23 cellular contexts compared by ENCODE assay signal in the genomic region with DNA sequence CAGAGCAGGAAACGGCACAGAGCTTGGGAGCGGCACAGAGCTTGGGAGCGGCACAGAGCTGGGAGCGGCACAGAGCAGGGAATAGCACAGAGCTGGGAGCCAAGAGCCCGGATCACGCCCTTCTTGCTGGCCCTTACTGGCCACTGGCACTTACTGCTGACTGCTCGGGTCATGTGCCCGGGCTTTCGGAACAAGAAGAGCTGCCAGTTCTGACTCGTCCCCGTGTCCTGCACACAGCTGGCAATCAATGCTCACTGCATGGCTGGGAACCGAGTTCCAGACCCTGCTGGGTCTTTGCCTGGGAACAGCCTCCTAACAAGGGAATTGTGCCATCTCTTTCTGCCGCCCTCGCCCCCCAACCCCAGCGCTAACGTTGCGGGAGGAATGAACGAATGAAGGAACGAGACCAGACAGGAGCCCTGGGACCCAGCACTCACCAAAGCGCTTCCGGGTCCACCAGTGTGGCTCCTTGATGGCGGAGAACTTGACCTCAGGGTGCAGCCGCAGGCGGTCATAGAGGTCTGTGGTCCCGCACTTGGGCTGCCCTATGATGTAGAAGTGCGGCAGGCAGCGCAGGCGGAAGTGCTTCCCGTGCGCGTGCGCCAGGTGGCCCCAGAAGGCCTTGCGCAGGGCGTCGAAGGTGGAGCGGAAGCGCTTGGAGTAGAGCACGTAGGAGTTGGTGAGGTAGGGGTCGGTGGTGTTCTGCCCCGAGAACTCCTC. TPM values are rescaled to one million over a fixed set of nuclear protein-coding genes. Genes with fewer than 3 reads are reported as not detected.
DNase-seq lines count a peak whose midpoint lies in the region; ATAC-seq and TF ChIP-seq lines count a peak whose summit lies in the region.
"Had no signal": no experiment of that assay in that cellular context is flagged by ENCODE, and none has a peak within 500 bp of the region (broad histone marks: within the 10 kb centered on the region; RNA-seq: fewer than 3 reads in every experiment).

No MANE protein-coding gene starts in this region.

- intact Hi-C loops in right lobe of liver (cut with DNase I) = no loop called here

- WGBS in right lobe of liver (ENCODE audit: insufficient coverage, low coverage, low lambda C conversion rate, missing lambda C conversion rate) = 81% methylated on average over 19 of the region's 40 CpGs

- H3K4me1 ChIP-seq in GM23338 (ENCODE audit: insufficient read depth) = peaks cover 12% of the 10 kb centered on the region
- H3K4me1 ChIP-seq in right lobe of liver = peaks cover 0 to 22% (median 3%) of the 10 kb centered on the region in 4 donors
- peaks cover 6 to 26% (median 19%) of the 10 kb centered on the region in 3 donors for H3K4me1 ChIP-seq in skeletal muscle tissue (ENCODE audit: control insufficient read depth in 3 of 3, insufficient read depth in 3 of 3, low read length in 3 of 3)

- no peak overlapping the region for H3K4me2 ChIP-seq in GM23338

- H3K36me3 ChIP-seq in GM23338 (ENCODE audit: insufficient read depth) = no peaks in the 10 kb centered on the region
- peaks cover 0 to 21% (median 1%) of the 10 kb centered on the region in 4 donors for H3K36me3 ChIP-seq in right lobe of liver
- H3K36me3 ChIP-seq in skeletal muscle tissue (ENCODE audit: control insufficient read depth in 3 of 3, insufficient read depth in 3 of 3, low read length in 3 of 3) = peaks cover 0 to 3% (median 3%) of the 10 kb centered on the region in 3 donors

- peaks cover 24% of the 10 kb centered on the region for H3K4me1 Mint-ChIP-seq in GM23338
- H3K4me1 Mint-ChIP-seq: activated naive CD4-positive, alpha-beta T cell treated with anti-CD3 and anti-CD28 coated beads, Interleukin-2, amount 50 U/mL, for 24 hours; stimulated activated effector memory CD8-positive, alpha-beta T cell treated with anti-CD3 and anti-CD28 coated beads, Interleukin-12 subunit alpha, Interleukin-12 subunit beta, amount 100 ng/mL, for 72 hours had no signal

- no peak overlapping the region for H2AFZ ChIP-seq in GM23338

- TF ChIP-seq POLR2A in right lobe of liver (IDR thresholded peaks at IDR 0.05) = no peak

- H3K9ac ChIP-seq in skeletal muscle tissue (ENCODE audit: low read depth in 1 of 3, low read length in 3 of 3) = peak overlapping the region in 1 of 3 donors; percentile 50

- no peak for TF ChIP-seq CTCF in GM23338 (conservative IDR thresholded peaks at IDR 0.05; ENCODE audit: low read depth in 2 of 2)
- no peak for TF ChIP-seq CTCF in right lobe of liver (IDR thresholded peaks at IDR 0.05)

- H3K36me3 Mint-ChIP-seq in GM23338 (ENCODE audit: low read depth) = peaks cover 8% of the 10 kb centered on the region
- H3K36me3 Mint-ChIP-seq: activated naive CD4-positive, alpha-beta T cell treated with anti-CD3 and anti-CD28 coated beads, Interleukin-2, amount 50 U/mL, for 24 hours; naive thymus-derived CD8-positive, alpha-beta T cell; stimulated activated effector memory CD8-positive, alpha-beta T cell treated with anti-CD3 and anti-CD28 coated beads, Interleukin-12 subunit alpha, Interleukin-12 subunit beta, amount 100 ng/mL, for 72 hours had no signal

- H3F3A ChIP-seq in GM23338 (replicated peaks; ENCODE audit: low read depth) = no peaks in the 10 kb centered on the region

- H3K27me3 ChIP-seq in GM23338 (ENCODE audit: insufficient read depth) (no peaks in the 10 kb centered on the region), right lobe of liver (no peaks in the 10 kb centered on the region), skeletal muscle tissue (ENCODE audit: control insufficient read depth in 3 of 3, insufficient read depth in 3 of 3, low read length in 3 of 3) (no peaks in the 10 kb centered on the region)
- H3K27me3 ChIP-seq: ascending aorta had no signal

- H3K9me3 ChIP-seq in right lobe of liver (no peaks in the 10 kb centered on the region), skeletal muscle tissue (ENCODE audit: control insufficient read depth in 3 of 3, low read length in 3 of 3) (no peaks in the 10 kb centered on the region)
- H3K9me3 ChIP-seq: ascending aorta, thoracic aorta had no signal

- H3K9me3 Mint-ChIP-seq in GM23338 = peaks cover 2% of the 10 kb centered on the region; the same call in 2 of the 3 replicates

- H3K27ac Mint-ChIP-seq in GM23338 = 0 out of 2 replicates have a peak overlapping the region, but pooled peaks have one; percentile 64
- H3K27ac Mint-ChIP-seq: activated naive CD4-positive, alpha-beta T cell treated with anti-CD3 and anti-CD28 coated beads, Interleukin-2, amount 50 U/mL, for 24 hours; stimulated activated effector memory CD8-positive, alpha-beta T cell treated with anti-CD3 and anti-CD28 coated beads, Interleukin-12 subunit alpha, Interleukin-12 subunit beta, amount 100 ng/mL, for 72 hours had no signal

- no peaks in the 10 kb centered on the region for H3K9me2 ChIP-seq in GM23338 (ENCODE audit: insufficient read depth)

- H3K27me3 Mint-ChIP-seq in GM23338 (ENCODE audit: insufficient read depth, low read depth, poor library complexity) = peaks cover 11% of the 10 kb centered on the region

- no peaks in the 10 kb centered on the region for H4K20me1 ChIP-seq in GM23338 (replicated peaks; ENCODE audit: insufficient read depth)

- H3K27ac ChIP-seq in GM23338 (ENCODE audit: low read depth) (no peak overlapping the region), right lobe of liver (peak overlapping the region in 2 of 3 donors; percentile 40 to 88), skeletal muscle tissue (ENCODE audit: low read depth, low read length) (peak overlapping the region; percentile 15)
- H3K27ac ChIP-seq: ascending aorta, thoracic aorta, VCaP had no signal

- peak; percentile 59 for ATAC-seq in GM23338
- ATAC-seq in right lobe of liver = peak; percentile 15 to 88 (median 78)
- no peak for ATAC-seq in HG02571 (IDR thresholded peaks at IDR 0.05; ENCODE audit: unreplicated experiment)
- ATAC-seq in HG03025 (IDR thresholded peaks at IDR 0.05; ENCODE audit: low FRiP score, unreplicated experiment) = no peak
- ATAC-seq: naive thymus-derived CD8-positive, alpha-beta T cell; sciatic nerve; SK-N-SH treated with all-trans-retinoic acid at 6 μM for 48 hours had no signal

- H3K4me3 ChIP-seq in GM23338 = no peak overlapping the region
- H3K4me3 ChIP-seq in right lobe of liver = peak overlapping the region in 2 of 3 donors; percentile 33 to 58
- peak overlapping the region in 2 of 3 donors; percentile 41 to 49 for H3K4me3 ChIP-seq in skeletal muscle tissue (ENCODE audit: low read length in 3 of 3)
- H3K4me3 ChIP-seq: ascending aorta, GM12878, thoracic aorta had no signal

- no peaks in the 10 kb centered on the region; the same call in 1 of the 2 replicates for H3K79me2 ChIP-seq in GM23338 (replicated peaks; ENCODE audit: insufficient read depth)

- no peak for DNase-seq in GM23338 (ENCODE audit: low spot score)
- DNase-seq in cerebellum (ENCODE audit: low spot score) = peak; percentile 7
- peak in 2 of 3 donors; percentile 79 to 81 for DNase-seq in right lobe of liver
- no peak for DNase-seq in stimulated activated CD4-positive, alpha-beta T cell treated with anti-CD3 and anti-CD28 coated beads, Interleukin-12 subunit alpha, Interleukin-12 subunit beta, amount 100 ng/mL, for 4 hours
- no peak for DNase-seq in NCI-H146 (lab: John Stamatoyannopoulos, UW)
- DNase-seq: activated CD4-positive, alpha-beta T cell treated with anti-CD3 and anti-CD28 coated beads, Interleukin-2, amount 50 U/mL, for 1 hour; central memory CD4-positive, alpha-beta T cell; mesenchymal stem cell; NCI-H1105 treated with DMSO at 0.1 percent for 48 hours; NCI-H2081 treated with DMSO at 0.1 percent for 48 hours had no signal

- H3K4me3 Mint-ChIP-seq in GM23338 = no peak overlapping the region
- H3K4me3 Mint-ChIP-seq: activated naive CD4-positive, alpha-beta T cell treated with anti-CD3 and anti-CD28 coated beads, Interleukin-2, amount 50 U/mL, for 24 hours; naive thymus-derived CD8-positive, alpha-beta T cell; stimulated activated effector memory CD8-positive, alpha-beta T cell treated with anti-CD3 and anti-CD28 coated beads, Interleukin-12 subunit alpha, Interleukin-12 subunit beta, amount 100 ng/mL, for 72 hours had no signal

TF ChIP-seq in GM23338, 12 proteins besides CTCF, POLR2A, EP300 and RAD21 (continues in another document):
- TF ChIP-seq ZNF114 (CRISPR knock-in tag; IDR thresholded peaks at IDR 0.05) = no peak

RNA-seq across cellular contexts. Expression of a gene that starts 49.1 kb away (rescaled TPM):
- total RNA-seq in GM23338 (2014; rRNA removed; shearing (Covaris generic)) = 10.9 and 11.2 TPM in 2 replicates
- 2.6 and 2.7 TPM in 2 replicates for polyA plus RNA-seq in GM23338 (2016; fragmentation: Nextera tagmentation; extraction: Ambion mirVana)
- 36.7 TPM for total RNA-seq in cerebellum
- total RNA-seq in right lobe of liver = 10 to 100 TPM in 5 of 6 experiments, 1 to 10 TPM in 1; 9.2 to 25.8 (median 11.8) TPM
- total RNA-seq in skeletal muscle tissue = 19.3 TPM
- total RNA-seq: T-helper 2 cell treated with Interferon-gamma antibody and Interleukin-4, amounts not matched to agents 100 ng/mL and 5 ng/mL, for 36 hours had no signal

Comparison
In these comparisons a context has a peak if more than half of its experiments do, and no peak if none do; other contexts are left out.
1. ATAC-seq: peak in GM23338 (single experiment) and right lobe of liver (4 of 4); none in HG02571 (single experiment) and HG03025 (single experiment).
2. DNase-seq: peak in cerebellum (single experiment) and right lobe of liver (2 of 3); none in GM23338 (single experiment), stimulated activated CD4-positive, alpha-beta T cell treated with anti-CD3 and anti-CD28 coated beads, Interleukin-12 subunit alpha, Interleukin-12 subunit beta, amount 100 ng/mL, for 4 hours (single experiment) and NCI-H146 (single experiment).